In genomic region chr6:113508249-113508648, GRCh38 we compare ENCODE assay signal across 24 cellular contexts.
"Had no signal": no experiment of that assay in that cellular context is flagged by ENCODE, and none has a peak within 500 bp of the region (broad histone marks: within the 10 kb centered on the region; RNA-seq: fewer than 3 reads in every experiment).

No MANE protein-coding gene starts in this region.

- H3K9me3 ChIP-seq: colonic mucosa, esophagus squamous epithelium, gastrocnemius medialis, heart right ventricle, left lung, lower lobe of right lung, mucosa of descending colon had no signal

- H3K4me1 ChIP-seq: colonic mucosa, esophagus squamous epithelium, gastrocnemius medialis, heart right ventricle, left lung, lower lobe of right lung had no signal

- DNase-seq: colonic mucosa; cortex of kidney; effector CD8-positive, alpha-beta T cell; effector memory CD8-positive, alpha-beta T cell; endodermal cell; erythroblast; esophagus squamous epithelium; foreskin melanocyte; gastrocnemius medialis; glutamatergic neuron; head of caudate nucleus; heart right ventricle; hippocampal formation; immature natural killer cell; left cardiac atrium; left lung; left ventricle myocardium superior; lower lobe of right lung; mesenchymal stem cell; mucosa of descending colon; naive B cell; naive thymus-derived CD8-positive, alpha-beta T cell had no signal

- H3K36me3 ChIP-seq: colonic mucosa, esophagus squamous epithelium, gastrocnemius medialis, heart right ventricle, left lung, lower lobe of right lung had no signal

- ATAC-seq: effector memory CD8-positive, alpha-beta T cell; esophagus mucosa; gastrocnemius medialis; heart right ventricle; left cardiac atrium; left lung; left ventricle myocardium superior; lower lobe of right lung; mucosa of descending colon; naive thymus-derived CD8-positive, alpha-beta T cell had no signal

- H3K4me3 ChIP-seq: colonic mucosa, esophagus squamous epithelium, gastrocnemius medialis, heart right ventricle, left lung, lower lobe of right lung, mucosa of descending colon had no signal

- H3K27me3 ChIP-seq: colonic mucosa, esophagus squamous epithelium, gastrocnemius medialis, heart right ventricle, left lung had no signal

- H3K27ac ChIP-seq: colonic mucosa, epithelial cell of prostate, esophagus squamous epithelium, gastrocnemius medialis, heart right ventricle, left lung, lower lobe of right lung had no signal
